In the genomic region with DNA sequence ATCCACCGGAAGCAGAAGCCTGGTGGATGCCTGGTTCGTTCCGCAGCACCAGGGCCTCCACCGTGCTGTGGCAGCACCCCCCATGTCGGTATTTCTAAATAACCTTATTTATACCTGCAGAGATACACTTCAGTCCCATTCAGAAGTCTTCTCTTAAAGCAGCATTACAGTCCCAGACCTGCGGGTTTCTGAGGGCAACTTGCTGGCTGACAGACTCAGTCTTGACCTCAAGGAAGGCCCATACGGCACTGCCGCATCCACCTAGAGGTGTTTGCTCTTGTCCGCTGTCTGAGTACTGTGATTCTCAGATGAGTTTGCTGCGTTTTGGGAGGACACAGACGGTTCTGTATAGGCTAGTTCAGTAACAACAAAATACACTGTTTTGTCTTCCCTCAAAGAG, we compare ENCODE assay signal across 19 cellular contexts. TPM values are rescaled to one million over a fixed set of nuclear protein-coding genes. Genes with fewer than 3 reads are reported as not detected.
A peak's percentile ranks its signal among the peaks of the same experiment; 100 is the strongest.
DNase-seq lines count a peak whose midpoint lies in the region; ATAC-seq and TF ChIP-seq lines count a peak whose summit lies in the region.
"Had no signal": no experiment of that assay in that cellular context is flagged by ENCODE, and none has a peak within 500 bp of the region (broad histone marks: within the 10 kb centered on the region; RNA-seq: fewer than 3 reads in every experiment).

No MANE protein-coding gene starts in this region.

- H3K9ac ChIP-seq in BLaER1: no peak overlapping the region; the same call in 1 of the 2 replicates
- H3K9ac ChIP-seq: KMS-11, SK-N-SH had no signal

- ATAC-seq in GM19467 (IDR thresholded peaks at IDR 0.05; ENCODE audit: unreplicated experiment): peak; percentile 6
- ATAC-seq in HG03135 (IDR thresholded peaks at IDR 0.05; ENCODE audit: unreplicated experiment): peak; percentile 4
- ATAC-seq in memory B cell (ENCODE audit: low read depth): no peak
- ATAC-seq in gastrocnemius medialis: no peak
- no peak for ATAC-seq in HG02938 (IDR thresholded peaks at IDR 0.05; ENCODE audit: unreplicated experiment)
- ATAC-seq: HepG2 had no signal

- peaks cover 13% of the 10 kb centered on the region for H3K4me1 ChIP-seq in BLaER1
- peaks cover 0 to 5% of the 10 kb centered on the region in 2 donors for H3K4me1 ChIP-seq in gastrocnemius medialis
- H3K4me1 ChIP-seq: Peyer's patch had no signal

- H3K27me3 ChIP-seq in BLaER1: no peaks in the 10 kb centered on the region
- no peaks in the 10 kb centered on the region for H3K27me3 ChIP-seq in gastrocnemius medialis
- H3K27me3 ChIP-seq: MG63, Peyer's patch had no signal

- H3K4me3 ChIP-seq in BLaER1: no peak overlapping the region
- H3K4me3 ChIP-seq in gastrocnemius medialis: no peak overlapping the region
- H3K4me3 ChIP-seq: MG63, Peyer's patch had no signal

- H3K9me3 ChIP-seq in BLaER1 (peaks cover 22% of the 10 kb centered on the region), gastrocnemius medialis (no peaks in the 10 kb centered on the region)
- H3K9me3 ChIP-seq: MG63, Peyer's patch, SK-N-SH had no signal

- H3K36me3 ChIP-seq in BLaER1 (peaks cover 97% of the 10 kb centered on the region), gastrocnemius medialis (peaks cover 2 to 81% of the 10 kb centered on the region in 2 donors)

- peaks cover 26% of the 10 kb centered on the region for H4K20me1 ChIP-seq in BLaER1

- H3K27ac ChIP-seq in BLaER1 (no peak overlapping the region), gastrocnemius medialis (no peak overlapping the region)
- H3K27ac ChIP-seq: KMS-11, Peyer's patch had no signal

- H3K27ac Mint-ChIP-seq in memory B cell: peak overlapping the region; percentile 83
- H3K27ac Mint-ChIP-seq in activated naive CD4-positive, alpha-beta T cell treated with anti-CD3 and anti-CD28 coated beads for 36 hours: no peak overlapping the region
- H3K27ac Mint-ChIP-seq: CD4-positive, alpha-beta memory T cell had no signal

- DNase-seq in memory B cell (ENCODE audit: low spot score in 2 of 2) (no peak), gastrocnemius medialis (no peak), globus pallidus (ENCODE audit: low spot score) (no peak)
- DNase-seq in activated naive CD4-positive, alpha-beta T cell treated with anti-CD3 and anti-CD28 coated beads for 36 hours: no peak
- DNase-seq: CD4-positive, alpha-beta memory T cell; DND-41; GDM1; MG63; NCI-H1092 treated with DMSO at 0.1 percent for 48 hours; NCI-H187; Right ventricle myocardium superior; SK-N-SH had no signal

- CTCF ChIA-PET in activated naive CD4-positive, alpha-beta T cell treated with anti-CD3 and anti-CD28 coated beads for 36 hours (lab: Charles Lee): interaction anchor here (1.6 kb wide), 1 partner anchor 236 kb away, joined by 3 read pairs; no protein-coding TSS in a partner anchor

- peak overlapping the region; percentile 23 for H3K4me2 ChIP-seq in BLaER1
- H3K4me2 ChIP-seq: KMS-11, SK-N-SH had no signal

- peaks cover 10% of the 10 kb centered on the region for H3K4me1 Mint-ChIP-seq in memory B cell
- no peaks in the 10 kb centered on the region for H3K4me1 Mint-ChIP-seq in activated naive CD4-positive, alpha-beta T cell treated with anti-CD3 and anti-CD28 coated beads for 36 hours (ENCODE audit: low read depth)

- no peaks in the 10 kb centered on the region for H3K27me3 Mint-ChIP-seq in memory B cell
- H3K27me3 Mint-ChIP-seq in activated naive CD4-positive, alpha-beta T cell treated with anti-CD3 and anti-CD28 coated beads for 36 hours (ENCODE audit: low read depth): no peaks in the 10 kb centered on the region
- H3K27me3 Mint-ChIP-seq: CD4-positive, alpha-beta memory T cell had no signal

- H3K36me3 Mint-ChIP-seq in memory B cell: peaks cover 50% of the 10 kb centered on the region
- peaks cover 65% of the 10 kb centered on the region for H3K36me3 Mint-ChIP-seq in activated naive CD4-positive, alpha-beta T cell treated with anti-CD3 and anti-CD28 coated beads for 36 hours (ENCODE audit: low read depth)

- in situ Hi-C loops in gastrocnemius medialis (cut with MboI; ENCODE audit: low sequenced_read_pairs in 4 of 4): no loop called here

- no peak overlapping the region for H3K4me3 Mint-ChIP-seq in memory B cell
- H3K4me3 Mint-ChIP-seq in activated naive CD4-positive, alpha-beta T cell treated with anti-CD3 and anti-CD28 coated beads for 36 hours: no peak overlapping the region

- intact Hi-C loops in gastrocnemius medialis (cut with DNase I; ENCODE audit: low total_unique reads): no loop called here
- intact Hi-C loops in activated naive CD4-positive, alpha-beta T cell treated with anti-CD3 and anti-CD28 coated beads for 36 hours (cut with micrococcal nuclease): no loop called here

- no peaks in the 10 kb centered on the region for H3K9me3 Mint-ChIP-seq in memory B cell
- H3K9me3 Mint-ChIP-seq in activated naive CD4-positive, alpha-beta T cell treated with anti-CD3 and anti-CD28 coated beads for 36 hours: peaks cover 2% of the 10 kb centered on the region

- no peak for TF ChIP-seq CTCF in gastrocnemius medialis (IDR thresholded peaks at IDR 0.05 in 4 of 5, conservative IDR thresholded peaks at IDR 0.05 in 1 of 5)

- no peak for TF ChIP-seq POLR2A in gastrocnemius medialis (IDR thresholded peaks at IDR 0.05)

RNA-seq across cellular contexts. Expression of a gene that starts 16.9 kb away (rescaled TPM):
- total RNA-seq in gastrocnemius medialis: 1 to 10 TPM in 2 of 4 donors, not detected in 2; 1.1 to 3.4 TPM
- under 1 TPM; 0.57 to 0.81 TPM for total RNA-seq in activated naive CD4-positive, alpha-beta T cell treated with anti-CD3 and anti-CD28 coated beads for 36 hours
- total RNA-seq: Peyer's patch, Right ventricle myocardium superior had no signal

Comparison
In these comparisons a context has a peak if more than half of its experiments do, and no peak if none do; other contexts are left out.
1. ATAC-seq: peak in GM19467 (single experiment) and HG03135 (single experiment); none in memory B cell (single experiment), gastrocnemius medialis (0 of 2) and HG02938 (single experiment).